ENCODE assay signal across 12 cellular contexts in genomic region chr5:149060325-149060724, GRCh38. TPM values are rescaled to one million over a fixed set of nuclear protein-coding genes. Genes with fewer than 3 reads are reported as not detected.
DNase-seq lines count a peak whose midpoint lies in the region; ATAC-seq, FAIRE-seq and TF ChIP-seq lines count a peak whose summit lies in the region.
"Had no signal": no experiment of that assay in that cellular context is flagged by ENCODE, and none has a peak within 500 bp of the region (broad histone marks: within the 10 kb centered on the region; RNA-seq: fewer than 3 reads in every experiment).

No MANE protein-coding gene starts in this region.

- H3K4me1 Mint-ChIP-seq in mesothelial cell of epicardium: peaks cover 38% of the 10 kb centered on the region
- no peaks in the 10 kb centered on the region for H3K4me1 Mint-ChIP-seq in activated naive CD8-positive, alpha-beta T cell treated with anti-CD3 and anti-CD28 coated beads, Interleukin-2, amount 50 U/mL, for 24 hours

- peak overlapping the region; percentile 36 for H3K27ac Mint-ChIP-seq in mesothelial cell of epicardium
- H3K27ac Mint-ChIP-seq in activated naive CD8-positive, alpha-beta T cell treated with anti-CD3 and anti-CD28 coated beads, Interleukin-2, amount 50 U/mL, for 24 hours: no peak overlapping the region

- no peaks in the 10 kb centered on the region for H3K36me3 ChIP-seq in gastroesophageal sphincter

- H3K27ac ChIP-seq in gastroesophageal sphincter: no peak overlapping the region

- ATAC-seq in HG02970 (IDR thresholded peaks at IDR 0.05; ENCODE audit: low FRiP score, unreplicated experiment) (no peak), gastroesophageal sphincter (no peak)
- ATAC-seq in activated naive CD8-positive, alpha-beta T cell treated with anti-CD3 and anti-CD28 coated beads, Interleukin-2, amount 50 U/mL, for 24 hours: no peak

- no peaks in the 10 kb centered on the region for H3K27me3 ChIP-seq in gastroesophageal sphincter

- TF ChIP-seq CTCF in mesothelial cell of epicardium (IDR thresholded peaks at IDR 0.05; ENCODE audit: unreplicated experiment): no peak
- TF ChIP-seq CTCF in D721Med (IDR thresholded peaks at IDR 0.05; ENCODE audit: insufficient read depth, missing control alignments): no peak
- no peak for TF ChIP-seq CTCF in gastroesophageal sphincter (IDR thresholded peaks at IDR 0.05)

- 0% methylated on average over 1 of the region's 1 CpG; no CpG with 5 or more reads in 1 of the 2 donors for WGBS in gastroesophageal sphincter (ENCODE audit: low coverage in 1 of 2), 2 donors

- TF ChIP-seq EP300 in gastroesophageal sphincter (IDR thresholded peaks at IDR 0.05): no peak

- peak; percentile 25 for DNase-seq in GDM1 (lab: John Stamatoyannopoulos, UW)
- DNase-seq in NCI-H69 (lab: John Stamatoyannopoulos, UW): peak; percentile 82
- DNase-seq in dermis microvascular lymphatic vessel endothelial cell (ENCODE audit: low read depth in 2 of 2): peak; percentile 74 to 94
- no peak for DNase-seq in mesothelial cell of epicardium (ENCODE audit: low spot score in 2 of 2, unreplicated experiment in 2 of 2)
- no peak for DNase-seq in D721Med (ENCODE audit: insufficient read length, low spot score)
- no peak for DNase-seq in activated naive CD8-positive, alpha-beta T cell treated with anti-CD3 and anti-CD28 coated beads, Interleukin-2, amount 50 U/mL, for 24 hours
- DNase-seq: DND-41; NCI-H1436; stimulated activated CD4-positive, alpha-beta T cell treated with anti-CD3 and anti-CD28 coated beads, Interleukin-1b, Interleukin-23, amount 100 ng/mL, for 48 hours; T-helper 9 cell had no signal

- H3K27me3 Mint-ChIP-seq in mesothelial cell of epicardium (ENCODE audit: low read depth): no peaks in the 10 kb centered on the region
- no peaks in the 10 kb centered on the region for H3K27me3 Mint-ChIP-seq in activated naive CD8-positive, alpha-beta T cell treated with anti-CD3 and anti-CD28 coated beads, Interleukin-2, amount 50 U/mL, for 24 hours

- H3K9me3 Mint-ChIP-seq in mesothelial cell of epicardium: peaks cover 12% of the 10 kb centered on the region
- peaks cover 4% of the 10 kb centered on the region for H3K9me3 Mint-ChIP-seq in activated naive CD8-positive, alpha-beta T cell treated with anti-CD3 and anti-CD28 coated beads, Interleukin-2, amount 50 U/mL, for 24 hours

- H3K4me3 Mint-ChIP-seq in mesothelial cell of epicardium: no peak overlapping the region
- no peak overlapping the region for H3K4me3 Mint-ChIP-seq in activated naive CD8-positive, alpha-beta T cell treated with anti-CD3 and anti-CD28 coated beads, Interleukin-2, amount 50 U/mL, for 24 hours

- no peak for TF ChIP-seq POLR2A in gastroesophageal sphincter (IDR thresholded peaks at IDR 0.05)

- peaks cover 0 to 11% (median 0%) of the 10 kb centered on the region in 3 donors for H3K4me1 ChIP-seq in gastroesophageal sphincter

- H3K4me3 ChIP-seq in gastroesophageal sphincter: no peak overlapping the region

- no peaks in the 10 kb centered on the region for H3K9me3 ChIP-seq in gastroesophageal sphincter

- no peak for FAIRE-seq in D721Med (lab: Jason Lieb, UNC)

- H3K36me3 Mint-ChIP-seq in mesothelial cell of epicardium: no peaks in the 10 kb centered on the region
- no peaks in the 10 kb centered on the region for H3K36me3 Mint-ChIP-seq in activated naive CD8-positive, alpha-beta T cell treated with anti-CD3 and anti-CD28 coated beads, Interleukin-2, amount 50 U/mL, for 24 hours (ENCODE audit: low read depth)

RNA-seq across cellular contexts. Expression of gene SH3TC2, which starts 2.5 kb away (rescaled TPM):
- 27.2 and 35.7 TPM in 2 replicates for total RNA-seq in dermis microvascular lymphatic vessel endothelial cell
- total RNA-seq in mesothelial cell of epicardium: 5.2 to 6.8 TPM (median 5.6 TPM) in 3 replicates
- 1 to 10 TPM; 2.3 to 5.0 (median 3.5) TPM for total RNA-seq in gastroesophageal sphincter

Comparison
In these comparisons a context has a peak if more than half of its experiments do, and no peak if none do; other contexts are left out.
1. DNase-seq: peak in GDM1 (single experiment), NCI-H69 (single experiment) and dermis microvascular lymphatic vessel endothelial cell (2 of 2); none in mesothelial cell of epicardium (0 of 2), D721Med (single experiment) and activated naive CD8-positive, alpha-beta T cell treated with anti-CD3 and anti-CD28 coated beads, Interleukin-2, amount 50 U/mL, for 24 hours (single experiment).